In genomic region chr16:66483689-66484452, GRCh38 we compare ENCODE assay signal across 9 cellular contexts. TPM values are rescaled to one million over a fixed set of nuclear protein-coding genes. Genes with fewer than 3 reads are reported as not detected.
DNase-seq lines count a peak whose midpoint lies in the region; TF ChIP-seq lines count a peak whose summit lies in the region.
"Had no signal": no experiment of that assay in that cellular context is flagged by ENCODE, and none has a peak within 500 bp of the region (broad histone marks: within the 10 kb centered on the region; RNA-seq: fewer than 3 reads in every experiment).

No MANE protein-coding gene starts in this region.

- H3K27me3 ChIP-seq in suprapubic skin: no peaks in the 10 kb centered on the region

- peak overlapping the region in 3 of 7 donors; percentile 33 to 57 (median 54) for H3K27ac Mint-ChIP-seq in CD14-positive monocyte

- no peak overlapping the region for H3K4me3 Mint-ChIP-seq in CD14-positive monocyte

- H3K36me3 ChIP-seq in suprapubic skin: no peaks in the 10 kb centered on the region

- TF ChIP-seq EP300 in suprapubic skin (IDR thresholded peaks at IDR 0.05): no peak

- peaks cover 0 to 2% (median 0%) of the 10 kb centered on the region in 7 donors for H3K9me3 Mint-ChIP-seq in CD14-positive monocyte

- 37% methylated on average over 14 of the region's 14 CpGs for WGBS in suprapubic skin

- peak; percentile 94 for TF ChIP-seq CTCF in CD14-positive monocyte (IDR thresholded peaks at IDR 0.05)
- peak; percentile 99 for TF ChIP-seq CTCF in fibroblast of the aortic adventitia (IDR thresholded peaks at IDR 0.05; ENCODE audit: insufficient read depth, low read length)
- TF ChIP-seq CTCF in suprapubic skin (IDR thresholded peaks at IDR 0.05): peak; percentile 86 to 94

- H3K9me3 ChIP-seq in suprapubic skin: no peaks in the 10 kb centered on the region

- peaks cover 64% of the 10 kb centered on the region for H3K4me1 Mint-ChIP-seq in CD14-positive monocyte

- TF ChIP-seq POLR2A in suprapubic skin (IDR thresholded peaks at IDR 0.05): no peak

- no peak overlapping the region for H3K4me3 ChIP-seq in fibroblast of the aortic adventitia (ENCODE audit: low read depth, low read length)
- no peak overlapping the region for H3K4me3 ChIP-seq in suprapubic skin

- no peak overlapping the region for H3K27ac ChIP-seq in suprapubic skin

- peaks cover 2 to 4% (median 3%) of the 10 kb centered on the region in 3 donors for H3K27me3 Mint-ChIP-seq in CD14-positive monocyte (ENCODE audit: low read depth in 3 of 3)

- DNase-seq in CD14-positive monocyte (ENCODE audit: low spot score) (peak; percentile 82), GM19240 (ENCODE audit: insufficient read length, low spot score) (peak; percentile 69), HuH-7.5 (ENCODE audit: low spot score) (peak; percentile 79), RPMI7951 (ENCODE audit: low read depth) (peak; percentile 63), fibroblast of the aortic adventitia (ENCODE audit: low read depth) (peak; percentile 71), nucleus accumbens (lab: John Stamatoyannopoulos, UW) (peak in 48 of 56 donors; percentile 16 to 84 (median 44)), suprapubic skin (ENCODE audit: low spot score in 2 of 2) (peak; percentile 83 to 90)
- peak; percentile 41 to 52 for DNase-seq in activated T-helper 1 cell treated with anti-CD3 and anti-CD28 coated beads, Interleukin-2, amount 50 U/mL, for 16 hours (ENCODE audit: low read depth in 1 of 2, low spot score in 1 of 2)

- peaks cover 11 to 14% of the 10 kb centered on the region in 2 donors for H3K36me3 Mint-ChIP-seq in CD14-positive monocyte

- H3K4me1 ChIP-seq in suprapubic skin: peaks cover 29% of the 10 kb centered on the region

- intact Hi-C loops in CD14-positive monocyte (cut with micrococcal nuclease): loop anchor here (5.0 to 10.0 kb wide), 3 partner anchors 33 to 77 kb away; partner anchors contain the start of genes CKLF (in 1 of the 2) and TK2 (in 1 of the 2)

RNA-seq across cellular contexts. Expression of gene BEAN1, which starts 56.8 kb away (rescaled TPM):
- under 1 TPM in 1 of 2 donors, not detected in 1; 0.81 TPM for polyA plus RNA-seq in CD14-positive monocyte
- total RNA-seq in RPMI7951 (2014; rRNA removed; shearing (Covaris generic)): 0.72 and 1.7 TPM in 2 replicates
- 0.09 TPM in 1 of 2 replicates, not detected in the other for total RNA-seq in fibroblast of the aortic adventitia (ENCODE audit: low replicate concordance)
- 1 to 10 TPM in 3 of 4 donors, under 1 TPM in 1; 0.72 to 4.8 (median 2.5) TPM for total RNA-seq in suprapubic skin
- total RNA-seq: T-helper 2 cell treated with Interferon-gamma antibody and Interleukin-4, amounts not matched to agents 100 ng/mL and 5 ng/mL, for 36 hours had no signal
